In the genomic region with DNA sequence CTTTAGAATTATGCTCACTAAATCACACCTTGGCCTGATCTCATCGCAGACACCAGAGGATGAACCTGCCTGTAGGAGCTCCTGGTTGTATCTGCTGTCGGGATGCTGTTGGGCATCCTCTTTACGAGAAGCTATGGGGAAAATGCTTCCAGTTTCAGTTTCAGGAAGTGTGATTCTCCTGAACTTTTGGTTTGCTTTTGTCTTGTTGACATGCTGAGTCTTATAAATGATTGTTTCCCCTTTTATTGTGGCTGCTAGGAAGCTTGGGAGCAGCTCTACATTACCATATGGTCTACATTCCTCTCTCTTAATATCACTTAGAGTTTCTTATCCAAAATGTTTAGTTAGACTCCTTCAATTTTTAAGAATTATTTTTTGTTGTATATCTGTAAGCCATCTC, we compare ENCODE assay signal across 16 cellular contexts.
"Had no signal": no experiment of that assay in that cellular context is flagged by ENCODE, and none has a peak within 500 bp of the region (broad histone marks: within the 10 kb centered on the region; RNA-seq: fewer than 3 reads in every experiment).

No MANE protein-coding gene starts in this region.

- DNase-seq: activated CD4-positive, alpha-beta T cell treated with anti-CD3 and anti-CD28 coated beads for 36 hours; activated CD8-positive, alpha-beta T cell treated with anti-CD3 and anti-CD28 coated beads, Interleukin-2, amount 10 ng/mL, durations not matched to agents 7 days and 5 days; activated naive CD4-positive, alpha-beta T cell treated with Interleukin-2 at 50 U/mL for 16 hours; activated naive CD8-positive, alpha-beta T cell treated with anti-CD3 and anti-CD28 coated beads, Interleukin-2, amount 50 U/mL, for 24 hours; gastrocnemius medialis; islet precursor cell; left ventricle myocardium inferior; stimulated activated CD4-positive, alpha-beta T cell treated with anti-CD3 and anti-CD28 coated beads, Interleukin-15, amount 100 ng/mL, for 24 hours; stimulated activated CD4-positive, alpha-beta T cell treated with anti-CD3 and anti-CD28 coated beads, Interleukin-4, amount 100 ng/mL, for 4 hours; stimulated activated naive CD8-positive, alpha-beta T cell treated with anti-CD3 and anti-CD28 coated beads, Interleukin-15, amount 100 ng/mL, for 72 hours had no signal

- ATAC-seq: activated CD4-positive, alpha-beta T cell treated with anti-CD3 and anti-CD28 coated beads for 36 hours; activated CD8-positive, alpha-beta T cell treated with anti-CD3 and anti-CD28 coated beads, Interleukin-2, amount 10 ng/mL, durations not matched to agents 7 days and 5 days; activated naive CD8-positive, alpha-beta T cell treated with anti-CD3 and anti-CD28 coated beads, Interleukin-2, amount 50 U/mL, for 24 hours; gastrocnemius medialis; stimulated activated naive CD8-positive, alpha-beta T cell treated with anti-CD3 and anti-CD28 coated beads, Interleukin-15, amount 100 ng/mL, for 72 hours had no signal

- H3K36me3 ChIP-seq: cardiac muscle cell, gastrocnemius medialis, left ventricle myocardium inferior had no signal

- H3K27me3 ChIP-seq: gastrocnemius medialis had no signal

- H3K4me1 ChIP-seq: parathyroid adenoma had no signal

- H3K9me3 ChIP-seq: gastrocnemius medialis, left ventricle myocardium inferior had no signal

- FAIRE-seq: astrocyte, endothelial cell of umbilical vein, urothelium cell line had no signal

- H3K4me3 ChIP-seq: cardiac muscle cell, gastrocnemius medialis, left ventricle myocardium inferior had no signal

- H3K27ac ChIP-seq: cardiac muscle cell, gastrocnemius medialis, left ventricle myocardium inferior, parathyroid adenoma, VCaP had no signal
